In the genomic region with DNA sequence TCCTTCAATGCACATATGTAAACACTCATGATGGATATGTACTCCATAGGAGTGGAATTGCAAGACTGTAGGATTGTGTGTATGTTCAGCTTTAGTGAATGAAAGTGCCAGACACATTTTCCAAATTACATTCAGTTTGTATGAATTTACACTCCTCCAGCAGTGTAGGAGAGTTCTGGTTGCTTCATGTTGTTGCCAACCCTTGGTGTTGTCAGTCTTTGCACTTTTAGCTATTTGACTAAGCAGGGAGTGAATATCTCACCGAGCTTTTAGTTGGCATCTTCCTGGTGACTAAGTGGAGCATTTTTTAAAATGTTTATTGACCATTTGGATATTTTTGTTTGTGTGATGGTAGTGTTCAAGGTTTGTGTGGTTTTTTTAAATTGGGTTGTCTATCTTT, we compare ENCODE assay signal across 29 cellular contexts. TPM values are rescaled to one million over a fixed set of nuclear protein-coding genes. Genes with fewer than 3 reads are reported as not detected.
DNase-seq lines count a peak whose midpoint lies in the region; ATAC-seq, FAIRE-seq and TF ChIP-seq lines count a peak whose summit lies in the region.
"Had no signal": no experiment of that assay in that cellular context is flagged by ENCODE, and none has a peak within 500 bp of the region (broad histone marks: within the 10 kb centered on the region; RNA-seq: fewer than 3 reads in every experiment).

No MANE protein-coding gene starts in this region.

- H4K20me1 ChIP-seq in astrocyte (ENCODE audit: insufficient read depth, low read length) (peaks cover 52% of the 10 kb centered on the region), OCI-LY7 (ENCODE audit: insufficient read depth, low read length) (no peaks in the 10 kb centered on the region)

- H3K27ac Mint-ChIP-seq in astrocyte (ENCODE audit: unreplicated experiment): no peak overlapping the region
- H3K27ac Mint-ChIP-seq in memory B cell: peak overlapping the region; percentile 14

- intact Hi-C loops in OCI-LY7 (cut with micrococcal nuclease; ENCODE audit: unreplicated experiment): no loop called here

- H3K9ac ChIP-seq in astrocyte (ENCODE audit: low read length): no peak overlapping the region
- H3K9ac ChIP-seq: KMS-11 had no signal

- no peaks in the 10 kb centered on the region for H3K27me3 ChIP-seq in astrocyte (ENCODE audit: insufficient read depth, low read length)
- H3K27me3 ChIP-seq: SJCRH30 had no signal

- no peak overlapping the region for H3K4me3 Mint-ChIP-seq in astrocyte (ENCODE audit: unreplicated experiment)
- H3K4me3 Mint-ChIP-seq in memory B cell: no peak overlapping the region
- H3K4me3 Mint-ChIP-seq: CD4-positive, alpha-beta memory T cell; GM23338 had no signal

- POLR2A ChIA-PET in OCI-LY7 (lab: Charles Lee): interaction anchor here (0.6 to 0.8 kb wide), 2 partner anchors 48 to 888 kb away, joined by 4 read pairs; no protein-coding TSS in a partner anchor

- no peak for TF ChIP-seq POLR2A in H54 (IDR thresholded peaks at IDR 0.05; ENCODE audit: low read depth, low read length)

- H3K79me2 ChIP-seq in astrocyte (ENCODE audit: insufficient read depth, low read length) (peaks cover 43% of the 10 kb centered on the region), OCI-LY7 (ENCODE audit: insufficient read depth, low read depth, low read length) (peaks cover 30% of the 10 kb centered on the region; the same call in 1 of the 2 replicates)

- H3K27ac ChIP-seq in astrocyte (ENCODE audit: low read depth, low read length) (no peak overlapping the region), OCI-LY7 (ENCODE audit: low read depth, low read length, poor library complexity, severe bottlenecking) (no peak overlapping the region)
- H3K27ac ChIP-seq: KMS-11, PC-9, SJCRH30 had no signal

- H3K4me1 ChIP-seq in astrocyte (ENCODE audit: insufficient read depth, low read length): no peaks in the 10 kb centered on the region
- H3K4me1 ChIP-seq in OCI-LY7 (ENCODE audit: insufficient read depth, low read length, poor library complexity, severe bottlenecking): no peaks in the 10 kb centered on the region
- H3K4me1 ChIP-seq: SJCRH30 had no signal

- DNase-seq in H54 (ENCODE audit: insufficient read length, low spot score) (no peak), M059J (ENCODE audit: low read depth) (peak; percentile 20), astrocyte (ENCODE audit: low read depth) (no peak), memory B cell (ENCODE audit: low spot score in 2 of 2) (no peak), OCI-LY7 (ENCODE audit: low spot score) (no peak)
- no peak for DNase-seq in activated CD4-positive, alpha-beta T cell treated with anti-CD3 and anti-CD28 coated beads for 48 hours
- DNase-seq: C1 segment of cervical spinal cord; CD4-positive, alpha-beta memory T cell; COR-L47; DMS79 treated with DMSO at 0.1 percent for 48 hours; GF-D8; HCEC 1CT; NCI-H1092; NCI-H1417 treated with DMSO at 0.1 percent for 48 hours; NCI-H187; NCI-H2081 treated with DMSO at 0.1 percent for 48 hours; NCI-H2171; NCI-H345; NCI-H524 treated with DMSO at 0.1 percent for 48 hours; NCI-H774; PC-9; SJCRH30 had no signal

- no peaks in the 10 kb centered on the region for H3K9me3 Mint-ChIP-seq in astrocyte (ENCODE audit: unreplicated experiment)
- no peaks in the 10 kb centered on the region for H3K9me3 Mint-ChIP-seq in memory B cell
- H3K9me3 Mint-ChIP-seq: CD4-positive, alpha-beta memory T cell; GM23338; IgD-negative memory B cell had no signal

- H3K27me3 Mint-ChIP-seq in astrocyte (ENCODE audit: low read depth, unreplicated experiment) (no peaks in the 10 kb centered on the region), memory B cell (no peaks in the 10 kb centered on the region)
- H3K27me3 Mint-ChIP-seq: CD4-positive, alpha-beta memory T cell; IgD-negative memory B cell had no signal

- H3K4me3 ChIP-seq in astrocyte (ENCODE audit: insufficient read depth, low read depth, low read length): no peak overlapping the region
- H3K4me3 ChIP-seq in OCI-LY7 (ENCODE audit: low read depth, low read length, poor library complexity, severe bottlenecking): no peak overlapping the region
- H3K4me3 ChIP-seq: GM23338, PC-9, SJCRH30 had no signal

- H2AFZ ChIP-seq in astrocyte (ENCODE audit: low read depth, low read length) (no peak overlapping the region), OCI-LY7 (ENCODE audit: low read length) (no peak overlapping the region)
- H2AFZ ChIP-seq: GM23338, PC-9 had no signal

- H3K4me1 Mint-ChIP-seq in astrocyte (ENCODE audit: low read depth, unreplicated experiment) (peaks cover 8% of the 10 kb centered on the region), memory B cell (peaks cover 2% of the 10 kb centered on the region)

- no peaks in the 10 kb centered on the region for H3K9me2 ChIP-seq in OCI-LY7 (ENCODE audit: insufficient read depth, low read length)

- peak; percentile 41 for FAIRE-seq in H54 (lab: Jason Lieb, UNC)
- FAIRE-seq in astrocyte (lab: Jason Lieb, UNC): peak; percentile 5
- FAIRE-seq: GM18507 had no signal

- TF ChIP-seq CTCF in astrocyte (IDR thresholded peaks at IDR 0.05; ENCODE audit: insufficient read depth, low read depth, low read length) (no peak), OCI-LY7 (conservative IDR thresholded peaks at IDR 0.05; ENCODE audit: low read length) (no peak)

- H3K4me2 ChIP-seq in astrocyte (ENCODE audit: low read length): no peak overlapping the region
- H3K4me2 ChIP-seq in OCI-LY7 (ENCODE audit: low read length): no peak overlapping the region
- H3K4me2 ChIP-seq: GM23338, KMS-11, PC-9 had no signal

- peaks cover 11% of the 10 kb centered on the region for H3K36me3 ChIP-seq in astrocyte (ENCODE audit: insufficient read depth, low read length)
- peaks cover 70% of the 10 kb centered on the region for H3K36me3 ChIP-seq in OCI-LY7 (ENCODE audit: insufficient read depth, low read length)

- H3K36me3 Mint-ChIP-seq in astrocyte (ENCODE audit: low read depth, unreplicated experiment): peaks cover 11% of the 10 kb centered on the region
- H3K36me3 Mint-ChIP-seq in memory B cell: peaks cover 37% of the 10 kb centered on the region
- H3K36me3 Mint-ChIP-seq: IgD-negative memory B cell had no signal

- ATAC-seq in memory B cell (ENCODE audit: low read depth) (no peak), HG03175 (IDR thresholded peaks at IDR 0.05; ENCODE audit: unreplicated experiment) (no peak)
- ATAC-seq: GM23338, Right ventricle myocardium inferior had no signal

- CTCF ChIA-PET in OCI-LY7 (lab: Charles Lee; ENCODE audit: unreplicated experiment): no interaction called here

- no TSS peak for BruUV-seq in OCI-LY7 (replicated peaks; lab: Mats Ljungman, UMichigan)

- H3K9me3 ChIP-seq in astrocyte (ENCODE audit: insufficient read depth, low read depth, low read length) (no peaks in the 10 kb centered on the region), OCI-LY7 (ENCODE audit: low read length) (no peaks in the 10 kb centered on the region)
- H3K9me3 ChIP-seq: SJCRH30 had no signal

RNA-seq across cellular contexts. Expression of gene NKX2-4, which starts 23.9 kb away (rescaled TPM):
- total RNA-seq in M059J (2014; rRNA removed; shearing (Covaris generic)): 0.86 and 1.2 TPM in 2 replicates
- not detected in 2 replicates for total RNA-seq in astrocyte
- total RNA-seq in OCI-LY7 (2014; rRNA removed; shearing (Covaris generic)): not detected in 2 replicates
- total RNA-seq in OCI-LY7 (2022): not detected in 2 replicates
- total RNA-seq: CD4-positive, alpha-beta memory T cell; PC-9; Right ventricle myocardium inferior; RPMI7951 had no signal
